12 cellular contexts compared by ENCODE assay signal in genomic region chr1:244012232-244012631, GRCh38. TPM values are rescaled to one million over a fixed set of nuclear protein-coding genes. Genes with fewer than 3 reads are reported as not detected.
DNase-seq lines count a peak whose midpoint lies in the region; ATAC-seq, FAIRE-seq and TF ChIP-seq lines count a peak whose summit lies in the region.
"Had no signal": no experiment of that assay in that cellular context is flagged by ENCODE, and none has a peak within 500 bp of the region (broad histone marks: within the 10 kb centered on the region; RNA-seq: fewer than 3 reads in every experiment).

No MANE protein-coding gene starts in this region.

- H3K27ac Mint-ChIP-seq in T-cell: no peak overlapping the region
- H3K27ac Mint-ChIP-seq: CD4-positive, alpha-beta memory T cell; dendritic cell treated with granulocyte-macrophage colony-stimulating factor and Interleukin-4, amounts not matched to agents 40 ng/mL and 50 ng/mL, for 4 days; memory B cell had no signal

- H3K4me1 ChIP-seq in IMR-90 (ENCODE audit: control insufficient read depth, insufficient read depth, low read length) (no peaks in the 10 kb centered on the region), MM.1S (ENCODE audit: low read length) (no peaks in the 10 kb centered on the region)

- H3K27me3 ChIP-seq in IMR-90 (ENCODE audit: control insufficient read depth, insufficient read depth, low read length): peaks cover 13% of the 10 kb centered on the region
- H3K27me3 ChIP-seq in bronchial epithelial cell (ENCODE audit: control insufficient read depth, insufficient read depth, low read length): no peaks in the 10 kb centered on the region
- H3K27me3 ChIP-seq in MM.1S (replicated peaks; ENCODE audit: insufficient read depth, low read length): no peaks in the 10 kb centered on the region

- TF ChIP-seq POLR2A in IMR-90 (IDR thresholded peaks at IDR 0.05; ENCODE audit: low read depth, low read length): no peak

- H3K4me2 ChIP-seq in IMR-90 (ENCODE audit: low read depth, low read length): peak overlapping the region; percentile 8; the same call in 1 of the 2 replicates
- H3K4me2 ChIP-seq in MM.1S (ENCODE audit: low read depth, low read length): no peak overlapping the region

- H3K36me3 Mint-ChIP-seq in T-cell: no peaks in the 10 kb centered on the region
- H3K36me3 Mint-ChIP-seq: CD4-positive, alpha-beta memory T cell; memory B cell had no signal

- no peak for TF ChIP-seq CTCF in IMR-90 (conservative IDR thresholded peaks at IDR 0.05; ENCODE audit: low read depth, low read length)
- no peak for TF ChIP-seq CTCF in bronchial epithelial cell (IDR thresholded peaks at IDR 0.05; ENCODE audit: insufficient read depth, low read length, severe bottlenecking)
- TF ChIP-seq CTCF in MM.1S (IDR thresholded peaks at IDR 0.05; ENCODE audit: low read length): no peak

- H3K18ac ChIP-seq in IMR-90 (ENCODE audit: low read depth, low read length): no peak overlapping the region

- H3K36me3 ChIP-seq in IMR-90 (ENCODE audit: control insufficient read depth, insufficient read depth, low read length): no peaks in the 10 kb centered on the region
- no peaks in the 10 kb centered on the region for H3K36me3 ChIP-seq in bronchial epithelial cell (ENCODE audit: control insufficient read depth, insufficient read depth, low read length)
- no peaks in the 10 kb centered on the region for H3K36me3 ChIP-seq in MM.1S (replicated peaks; ENCODE audit: insufficient read depth, low read length)

- H3K56ac ChIP-seq in IMR-90 (ENCODE audit: extremely low read depth, insufficient read depth, low read length): no peak overlapping the region

- no peaks in the 10 kb centered on the region for H3K9me3 Mint-ChIP-seq in T-cell
- H3K9me3 Mint-ChIP-seq: CD4-positive, alpha-beta memory T cell; dendritic cell treated with granulocyte-macrophage colony-stimulating factor and Interleukin-4, amounts not matched to agents 40 ng/mL and 50 ng/mL, for 4 days; memory B cell had no signal

- POLR2A ChIA-PET in IMR-90 (lab: Charles Lee; ENCODE audit: unreplicated experiment) (no interaction called here), T-cell (lab: Charles Lee) (no interaction called here)

- H2BK20ac ChIP-seq in IMR-90 (ENCODE audit: low read depth, low read length): no peak overlapping the region

- in situ Hi-C loops in IMR-90 (cut with MboI; ENCODE audit: low sequenced_read_pairs): no loop called here

- intact Hi-C loops in IMR-90 (cut with micrococcal nuclease): no loop called here

- no peak overlapping the region for H3K27ac ChIP-seq in IMR-90 (ENCODE audit: insufficient read depth, low read length)
- H3K27ac ChIP-seq in MM.1S (ENCODE audit: low read length): no peak overlapping the region

- no peak for FAIRE-seq in bronchial epithelial cell (lab: Jason Lieb, UNC)

- H4K20me1 ChIP-seq in IMR-90 (ENCODE audit: insufficient read depth, low read length) (no peaks in the 10 kb centered on the region), MM.1S (ENCODE audit: insufficient read depth, low read length) (no peaks in the 10 kb centered on the region)

- H3K4me1 Mint-ChIP-seq in T-cell: no peaks in the 10 kb centered on the region
- H3K4me1 Mint-ChIP-seq: CD4-positive, alpha-beta memory T cell had no signal

- H3K4me3 Mint-ChIP-seq in T-cell: no peak overlapping the region
- H3K4me3 Mint-ChIP-seq: CD4-positive, alpha-beta memory T cell; dendritic cell treated with granulocyte-macrophage colony-stimulating factor and Interleukin-4, amounts not matched to agents 40 ng/mL and 50 ng/mL, for 4 days; memory B cell had no signal

- H4K8ac ChIP-seq in IMR-90 (ENCODE audit: low read depth in 2 of 2, low read length in 2 of 2): no peak overlapping the region

- no peaks in the 10 kb centered on the region for H3F3A ChIP-seq in MM.1S (ENCODE audit: insufficient read depth, low read length)

- dilution Hi-C loops in IMR-90 (cut with HindIII; ENCODE audit: low sequenced_read_pairs, unreplicated experiment): no loop called here

- no peak overlapping the region for H3K4ac ChIP-seq in IMR-90 (ENCODE audit: low read depth, low read length)

- no peaks in the 10 kb centered on the region for H3K9me2 ChIP-seq in MM.1S (replicated peaks; ENCODE audit: insufficient read depth, low read length)

- H3K9ac ChIP-seq in IMR-90 (ENCODE audit: low read depth, low read length): no peak overlapping the region
- no peak overlapping the region for H3K9ac ChIP-seq in MM.1S (ENCODE audit: low read length)

- ATAC-seq in IMR-90 (ENCODE audit: low read depth) (peak; percentile 81), T-cell (replicated peaks in 1 of 4) (no peak)

- DNase-seq in AG08395 (ENCODE audit: low spot score) (peak; percentile 75), IMR-90 (peak; percentile 78), bronchial epithelial cell (ENCODE audit: low read depth) (peak; percentile 41), left kidney (ENCODE audit: low read depth, low spot score) (peak; percentile 24), T-cell (no peak), D341Med (ENCODE audit: low spot score) (no peak), MM.1S (no peak)
- DNase-seq in activated CD8-positive, alpha-beta memory T cell treated with anti-CD3 and anti-CD28 coated beads, Interleukin-2, amount 50 U/mL, for 48 hours: no peak
- DNase-seq: CD4-positive, alpha-beta memory T cell; NCI-H446 treated with DMSO at 0.1 percent for 48 hours had no signal

- H2AFZ ChIP-seq in IMR-90 (replicated peaks; ENCODE audit: low read length, poor library complexity) (peak overlapping the region; percentile 34), MM.1S (ENCODE audit: low read length) (no peak overlapping the region)

- 20% methylated on average over 3 of the region's 7 CpGs; no CpG with 5 or more reads in 1 of the 2 experiments for WGBS in IMR-90 (ENCODE audit: extremely low coverage in 2 of 2, insufficient read length in 1 of 2), 2 experiments

- no peaks in the 10 kb centered on the region for H3K79me1 ChIP-seq in IMR-90 (ENCODE audit: low read depth in 1 of 2, low read length in 2 of 2)

- H3K9me3 ChIP-seq in IMR-90 (ENCODE audit: control insufficient read depth, insufficient read depth, low read length) (no peaks in the 10 kb centered on the region), MM.1S (replicated peaks; ENCODE audit: insufficient read depth, low read length) (no peaks in the 10 kb centered on the region)

- H3K4me3 ChIP-seq in IMR-90 (ENCODE audit: insufficient read depth, low read depth, low read length) (no peak overlapping the region), bronchial epithelial cell (ENCODE audit: low read depth, low read length) (no peak overlapping the region), MM.1S (ENCODE audit: low read length) (no peak overlapping the region)

- no peak overlapping the region for H2BK5ac ChIP-seq in IMR-90 (ENCODE audit: low read depth, low read length, poor library complexity, severe bottlenecking)

- no peak overlapping the region for H3K14ac ChIP-seq in IMR-90 (replicated peaks; ENCODE audit: low read depth, low read length)

- no peak overlapping the region for H4K91ac ChIP-seq in IMR-90 (ENCODE audit: insufficient read depth, low read depth, low read length)

- H3K27me3 Mint-ChIP-seq in T-cell: no peaks in the 10 kb centered on the region
- H3K27me3 Mint-ChIP-seq: dendritic cell treated with granulocyte-macrophage colony-stimulating factor and Interleukin-4, amounts not matched to agents 40 ng/mL and 50 ng/mL, for 4 days had no signal

- H4K5ac ChIP-seq in IMR-90 (ENCODE audit: low read depth, low read length): no peak overlapping the region

- H2BK15ac ChIP-seq in IMR-90 (ENCODE audit: low read depth, low read length): no peak overlapping the region

- no TSS peak for BruUV-seq in IMR-90 (replicated peaks; lab: Mats Ljungman, UMichigan)

- H2AK5ac ChIP-seq in IMR-90 (ENCODE audit: low read depth, low read length): no peak overlapping the region

- CTCF ChIA-PET in IMR-90 (lab: Yijun Ruan, JAX) (no interaction called here), T-cell (lab: Charles Lee) (no interaction called here)

- no peaks in the 10 kb centered on the region for H3K79me2 ChIP-seq in MM.1S (ENCODE audit: low read length)

- no peak overlapping the region for H2AK9ac ChIP-seq in IMR-90 (replicated peaks; ENCODE audit: low read depth, low read length, poor library complexity)

- TF ChIP-seq RAD21 in IMR-90 (IDR thresholded peaks at IDR 0.05; ENCODE audit: low read length): no peak

- no peak overlapping the region for H2BK120ac ChIP-seq in IMR-90 (ENCODE audit: low read depth, low read length)

- H3K9me1 ChIP-seq in IMR-90 (ENCODE audit: insufficient read depth, low read length): no peaks in the 10 kb centered on the region

- H3K23ac ChIP-seq in IMR-90 (ENCODE audit: low read depth, low read length): peak overlapping the region; percentile 11; the same call in 1 of the 2 replicates

TF ChIP-seq in IMR-90, 13 proteins besides CTCF, POLR2A, EP300 and RAD21:
- TF ChIP-seq MAFK (IDR thresholded peaks at IDR 0.05; ENCODE audit: low read depth, low read length) (no peak), ELK1 (IDR thresholded peaks at IDR 0.05; ENCODE audit: borderline replicate concordance, low read depth, low read length) (no peak), CHD1 (IDR thresholded peaks at IDR 0.05; ENCODE audit: low read depth, low read length) (no peak), CEBPB (IDR thresholded peaks at IDR 0.05; ENCODE audit: low read depth, low read length) (no peak)

RNA-seq across cellular contexts. Expression of gene ZBTB18, which starts 38.9 kb away (rescaled TPM):
- 14.7 and 16.0 TPM in 2 replicates for total RNA-seq in IMR-90 (2012; rRNA removed)
- 10.0 and 10.3 TPM in 2 replicates for polyA plus RNA-seq in IMR-90 (2012; rRNA removed)
- polyA plus RNA-seq in IMR-90 (2012; cell fraction: cytosol; rRNA removed): 5.8 and 6.4 TPM in 2 replicates
- polyA plus RNA-seq in IMR-90 (2012; cell fraction: nucleus; rRNA removed; ENCODE audit: low replicate concordance): 15.5 and 19.3 TPM in 2 replicates
- 6.8 and 11.3 TPM in 2 replicates for total RNA-seq in bronchial epithelial cell
- 10 to 100 TPM; 41.2 to 58.4 (median 52.4) TPM for total RNA-seq in T-cell

Comparison
In these comparisons a context has a peak if more than half of its experiments do, and no peak if none do; other contexts are left out.
1. DNase-seq: peak in AG08395 (single experiment), IMR-90 (single experiment), bronchial epithelial cell (single experiment) and left kidney (single experiment); none in T-cell (0 of 34), D341Med (single experiment), MM.1S (single experiment) and activated CD8-positive, alpha-beta memory T cell treated with anti-CD3 and anti-CD28 coated beads, Interleukin-2, amount 50 U/mL, for 48 hours (single experiment).